21 cellular contexts compared by ENCODE assay signal in the genomic region with DNA sequence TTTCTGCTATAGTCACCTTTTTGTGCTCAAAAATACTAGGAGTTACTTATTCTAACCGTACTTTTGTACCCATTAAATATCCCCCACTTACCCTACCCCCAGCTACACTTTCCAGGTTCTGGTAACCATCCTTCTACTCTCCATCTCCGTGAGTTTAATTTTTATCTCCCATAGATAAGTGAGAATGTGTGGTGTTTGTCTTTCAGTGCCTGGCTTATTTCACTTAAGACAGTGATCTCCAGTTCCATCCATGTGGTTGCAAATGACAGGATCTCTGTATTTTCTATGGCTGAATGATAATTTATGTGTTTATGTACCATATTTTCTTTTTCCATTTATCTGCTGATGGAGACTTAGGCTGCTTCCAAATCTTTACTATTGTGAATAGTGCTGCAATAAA.
"Had no signal": no experiment of that assay in that cellular context is flagged by ENCODE, and none has a peak within 500 bp of the region (broad histone marks: within the 10 kb centered on the region; RNA-seq: fewer than 3 reads in every experiment).

No MANE protein-coding gene starts in this region.

- H3K36me3 ChIP-seq: left ventricle myocardium inferior, ovary, spleen, suprapubic skin, thoracic aorta, tibial artery, upper lobe of right lung had no signal

- H3K27me3 ChIP-seq: hepatocyte, ovary, spleen, suprapubic skin, tibial artery, upper lobe of right lung had no signal

- DNase-seq: islet precursor cell; left ventricle myocardium inferior; midbrain; mucosa of descending colon; naive thymus-derived CD4-positive, alpha-beta T cell; ovary; right cardiac atrium; spleen; stimulated activated CD4-positive, alpha-beta T cell treated with anti-CD3 and anti-CD28 coated beads, Interleukin-4, amount 100 ng/mL, for 24 hours; stimulated activated naive CD4-positive, alpha-beta T cell; tibial artery; trophoblast cell; upper lobe of right lung had no signal

- H3K4me1 ChIP-seq: left ventricle myocardium inferior, spleen, suprapubic skin, tibial artery, upper lobe of right lung had no signal

- H3K4me2 ChIP-seq: hepatocyte had no signal

- H3K9me3 ChIP-seq: ovary, suprapubic skin, upper lobe of right lung had no signal

- H3K27ac ChIP-seq: hepatocyte, left ventricle myocardium inferior, ovary, skin epidermis, spleen, suprapubic skin, thoracic aorta, tibial artery, upper lobe of right lung had no signal

- H2AFZ ChIP-seq: hepatocyte had no signal

- H3K4me3 ChIP-seq: hepatocyte, left ventricle myocardium inferior, lung, mucosa of descending colon, ovary, skin epidermis, spleen, suprapubic skin, thoracic aorta, tibial artery, upper lobe of right lung had no signal

- ATAC-seq: mucosa of descending colon; naive thymus-derived CD4-positive, alpha-beta T cell; natural killer cell treated with Interleukin-12 subunit alpha and Interleukin-12 subunit beta and Interleukin-15 and Interleukin-18, amount 100 ng/mL, for 72 hours; right cardiac atrium; sciatic nerve; stimulated activated effector memory CD8-positive, alpha-beta T cell treated with anti-CD3 and anti-CD28 coated beads, Interleukin-12 subunit alpha, Interleukin-12 subunit beta, amount 100 ng/mL, for 72 hours; upper lobe of right lung had no signal
